In the genomic region with DNA sequence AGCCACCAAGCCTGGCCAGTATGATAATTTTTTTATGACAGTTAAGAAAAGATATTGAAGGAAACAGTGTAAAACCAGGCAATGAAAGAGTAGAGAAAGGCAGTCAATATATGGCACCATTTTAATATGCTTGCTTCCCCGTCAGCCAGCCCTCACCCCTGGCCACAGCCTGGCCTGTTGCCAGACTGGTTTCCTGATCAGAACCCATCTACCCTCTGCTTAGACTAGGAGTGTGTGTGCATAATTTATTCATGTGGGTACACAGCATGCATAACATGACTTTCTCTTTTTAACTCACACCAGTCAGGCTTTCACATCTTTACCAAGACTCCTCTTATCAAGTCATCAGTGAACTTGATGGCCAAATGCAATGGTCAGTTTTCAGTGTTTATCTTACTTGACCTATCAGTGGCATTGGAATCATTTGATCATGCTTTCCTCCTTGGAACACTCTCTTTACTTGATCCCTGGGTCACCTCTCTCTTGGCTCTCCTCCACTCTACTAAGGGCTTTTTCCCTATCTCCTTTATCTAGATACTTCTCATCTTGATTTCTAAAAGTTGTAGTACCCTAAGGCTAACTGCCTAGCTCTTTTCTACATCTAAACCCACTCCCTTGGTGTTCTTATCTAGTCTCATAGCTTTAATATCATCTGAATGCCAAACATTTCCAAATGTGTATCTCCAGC, we compare ENCODE assay signal across 13 cellular contexts. TPM values are rescaled to one million over a fixed set of nuclear protein-coding genes. Genes with fewer than 3 reads are reported as not detected.
DNase-seq lines count a peak whose midpoint lies in the region; ATAC-seq and TF ChIP-seq lines count a peak whose summit lies in the region.
"Had no signal": no experiment of that assay in that cellular context is flagged by ENCODE, and none has a peak within 500 bp of the region (broad histone marks: within the 10 kb centered on the region; RNA-seq: fewer than 3 reads in every experiment).

No MANE protein-coding gene starts in this region.

- peak; percentile 81 to 82 for ATAC-seq in CD4-positive, CD25-positive, alpha-beta regulatory T cell (ENCODE audit: low read depth in 2 of 2)
- ATAC-seq in GM21786 (IDR thresholded peaks at IDR 0.05; ENCODE audit: unreplicated experiment): no peak
- ATAC-seq: Panc1 had no signal

- peaks cover 4% of the 10 kb centered on the region for H3K36me3 Mint-ChIP-seq in CD4-positive, CD25-positive, alpha-beta regulatory T cell
- H3K36me3 Mint-ChIP-seq in type B pancreatic cell: no peaks in the 10 kb centered on the region
- H3K36me3 Mint-ChIP-seq: naive B cell had no signal

- no peak overlapping the region for H3K27ac ChIP-seq in CD4-positive, CD25-positive, alpha-beta regulatory T cell (ENCODE audit: insufficient read depth, low read length, poor library complexity, severe bottlenecking)
- H3K27ac ChIP-seq in mesendoderm (ENCODE audit: low read depth, low read length): no peak overlapping the region
- H3K27ac ChIP-seq: thoracic aorta had no signal

- H2BK5ac ChIP-seq in mesendoderm (ENCODE audit: low read length): no peak overlapping the region

- no peak overlapping the region for H4K5ac ChIP-seq in mesendoderm (ENCODE audit: low read length)

- H2BK120ac ChIP-seq in mesendoderm (ENCODE audit: low read depth, low read length): no peak overlapping the region

- H3K9me3 ChIP-seq in CD4-positive, CD25-positive, alpha-beta regulatory T cell (ENCODE audit: control insufficient read depth in 2 of 2, low read length in 2 of 2): no peaks in the 10 kb centered on the region
- H3K9me3 ChIP-seq: thoracic aorta had no signal

- H3K18ac ChIP-seq in mesendoderm (ENCODE audit: low read length): no peak overlapping the region

- no peaks in the 10 kb centered on the region for H3K9me3 Mint-ChIP-seq in CD4-positive, CD25-positive, alpha-beta regulatory T cell
- no peaks in the 10 kb centered on the region for H3K9me3 Mint-ChIP-seq in type B pancreatic cell
- H3K9me3 Mint-ChIP-seq: naive B cell had no signal

- peaks cover 15 to 41% (median 18%) of the 10 kb centered on the region in 4 donors for H3K4me1 Mint-ChIP-seq in CD4-positive, CD25-positive, alpha-beta regulatory T cell
- peaks cover 5% of the 10 kb centered on the region for H3K4me1 Mint-ChIP-seq in type B pancreatic cell (ENCODE audit: unreplicated experiment)

- no peak overlapping the region for H3K27ac Mint-ChIP-seq in CD4-positive, CD25-positive, alpha-beta regulatory T cell
- no peak overlapping the region for H3K27ac Mint-ChIP-seq in type B pancreatic cell
- H3K27ac Mint-ChIP-seq: naive B cell had no signal

- peak overlapping the region; percentile 29 for H3K4me3 ChIP-seq in CD4-positive, CD25-positive, alpha-beta regulatory T cell (ENCODE audit: low read depth, low read length)
- H3K4me3 ChIP-seq in mesendoderm (ENCODE audit: low read length): no peak overlapping the region
- H3K4me3 ChIP-seq: thoracic aorta had no signal

- H3K56ac ChIP-seq in mesendoderm (ENCODE audit: low read length): no peak overlapping the region

- no peaks in the 10 kb centered on the region for H3K79me2 ChIP-seq in mesendoderm (ENCODE audit: control insufficient read depth, insufficient read depth, low read length)

- H3K27me3 ChIP-seq in CD4-positive, CD25-positive, alpha-beta regulatory T cell (ENCODE audit: control insufficient read depth, insufficient read depth, low read length): no peaks in the 10 kb centered on the region
- no peaks in the 10 kb centered on the region for H3K27me3 ChIP-seq in mesendoderm (ENCODE audit: insufficient read depth, low read length, poor library complexity)

- H3K27me3 Mint-ChIP-seq in CD4-positive, CD25-positive, alpha-beta regulatory T cell: no peaks in the 10 kb centered on the region
- peaks cover 3% of the 10 kb centered on the region for H3K27me3 Mint-ChIP-seq in type B pancreatic cell
- H3K27me3 Mint-ChIP-seq: naive B cell had no signal

- no peak overlapping the region for H2AK5ac ChIP-seq in mesendoderm (ENCODE audit: low read length)

- no CpG with 5 or more reads among the region's 1 CpG for WGBS in mesendoderm (ENCODE audit: extremely low coverage, insufficient coverage, low lambda C conversion rate)

- no peak overlapping the region for H3K23ac ChIP-seq in mesendoderm (ENCODE audit: low read length)

- H3K4me2 ChIP-seq in mesendoderm (ENCODE audit: low read length): no peak overlapping the region

- H3K9ac ChIP-seq in mesendoderm (ENCODE audit: low read length): no peak overlapping the region

- H3K4me3 Mint-ChIP-seq in CD4-positive, CD25-positive, alpha-beta regulatory T cell: no peak overlapping the region
- no peak overlapping the region for H3K4me3 Mint-ChIP-seq in type B pancreatic cell
- H3K4me3 Mint-ChIP-seq: naive B cell had no signal

- H3K4ac ChIP-seq in mesendoderm (ENCODE audit: low read depth, low read length): no peak overlapping the region

- no peaks in the 10 kb centered on the region for H3K79me1 ChIP-seq in mesendoderm (ENCODE audit: low read length)

- no peak for TF ChIP-seq CTCF in type B pancreatic cell (conservative IDR thresholded peaks at IDR 0.05)

- H2BK15ac ChIP-seq in mesendoderm (replicated peaks; ENCODE audit: low read depth): no peak overlapping the region

- H3K4me1 ChIP-seq in CD4-positive, CD25-positive, alpha-beta regulatory T cell (ENCODE audit: control insufficient read depth, insufficient read depth, low read length, poor library complexity, severe bottlenecking): peaks cover 21% of the 10 kb centered on the region
- H3K4me1 ChIP-seq in mesendoderm (ENCODE audit: control insufficient read depth, low read depth, low read length): no peaks in the 10 kb centered on the region

- peak; percentile 26 to 71 (median 68) for DNase-seq in CD4-positive, CD25-positive, alpha-beta regulatory T cell
- DNase-seq in NCI-H69 (lab: John Stamatoyannopoulos, UW) (peak; percentile 23), mesendoderm (peak; percentile 5), type B pancreatic cell (ENCODE audit: extremely low spot score, unreplicated experiment) (no peak), D341Med (ENCODE audit: low spot score) (no peak), kidney tubule cell (ENCODE audit: low spot score) (no peak)
- DNase-seq in activated T-cell treated with anti-CD3 and anti-CD28 coated beads, Interleukin-2, amount 50 U/mL, for 1 hour: peak; percentile 71
- DNase-seq: hippocampal formation, naive B cell, NCI-H1092 had no signal

- peak overlapping the region; percentile 39 for H4K8ac ChIP-seq in mesendoderm (ENCODE audit: low read depth, low read length)

- H3K36me3 ChIP-seq in CD4-positive, CD25-positive, alpha-beta regulatory T cell (ENCODE audit: control insufficient read depth, insufficient read depth, low read length): no peaks in the 10 kb centered on the region
- H3K36me3 ChIP-seq in mesendoderm (ENCODE audit: control insufficient read depth, insufficient read depth, low read length): no peaks in the 10 kb centered on the region
- H3K36me3 ChIP-seq: thoracic aorta had no signal

RNA-seq across cellular contexts. Expression of gene GPR19, which starts 10.0 kb away (rescaled TPM):
- 5.8 TPM for total RNA-seq in CD4-positive, CD25-positive, alpha-beta regulatory T cell
- 1 to 10 TPM; 3.5 to 6.1 (median 4.0) TPM for polyA plus RNA-seq in CD4-positive, CD25-positive, alpha-beta regulatory T cell
- polyA plus RNA-seq in mesendoderm (2013, experiment 1 of 2): 10.5 TPM
- 10.0 TPM for polyA plus RNA-seq in mesendoderm (2013, experiment 2 of 2)
- 1.6 and 3.6 TPM in 2 replicates for total RNA-seq in type B pancreatic cell (ENCODE audit: low replicate concordance)

RNA-seq across cellular contexts. Expression of gene CDKN1B, which starts 11.2 kb away (rescaled TPM):
- total RNA-seq in CD4-positive, CD25-positive, alpha-beta regulatory T cell: 391 TPM
- 10 to 100 TPM; 13.4 to 41.7 (median 21.1) TPM for polyA plus RNA-seq in CD4-positive, CD25-positive, alpha-beta regulatory T cell
- polyA plus RNA-seq in mesendoderm (2013, experiment 1 of 2): 7.9 TPM
- polyA plus RNA-seq in mesendoderm (2013, experiment 2 of 2): 7.8 TPM
- total RNA-seq in type B pancreatic cell (ENCODE audit: low replicate concordance): 49.6 and 85.5 TPM in 2 replicates

Comparison
In these comparisons a context has a peak if more than half of its experiments do, and no peak if none do; other contexts are left out.
1. DNase-seq: peak in CD4-positive, CD25-positive, alpha-beta regulatory T cell (3 of 3), NCI-H69 (single experiment), activated T-cell treated with anti-CD3 and anti-CD28 coated beads, Interleukin-2, amount 50 U/mL, for 1 hour (single experiment) and mesendoderm (single experiment); none in type B pancreatic cell (single experiment), D341Med (single experiment) and kidney tubule cell (single experiment).